26 cellular contexts compared by ENCODE assay signal in the genomic region with DNA sequence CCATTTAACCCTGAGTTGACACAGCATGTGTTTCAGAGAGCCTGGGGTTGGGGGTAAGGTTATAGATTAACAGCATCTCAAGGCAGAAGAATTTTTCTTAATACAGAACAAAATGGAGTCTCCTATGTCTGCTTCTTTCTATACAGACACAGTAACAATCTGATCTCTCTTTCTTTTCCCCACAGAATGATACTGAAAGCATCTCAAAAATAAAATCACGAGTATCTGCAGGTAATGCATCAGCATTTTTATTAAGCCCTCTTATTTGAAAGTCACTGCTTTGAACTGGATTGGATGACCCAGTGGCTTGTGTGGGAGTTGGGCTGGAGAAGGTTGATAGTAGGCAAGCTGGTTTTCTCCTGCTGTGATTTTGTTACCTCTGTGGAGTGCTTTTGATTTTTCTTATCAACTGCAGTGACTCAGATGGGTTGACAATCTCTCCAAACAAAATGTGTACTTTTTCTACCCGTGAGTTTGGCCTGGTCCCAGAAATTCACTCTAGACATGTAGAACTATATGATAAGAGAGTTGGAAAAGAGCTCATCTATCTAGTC.
"Had no signal": no experiment of that assay in that cellular context is flagged by ENCODE, and none has a peak within 500 bp of the region (broad histone marks: within the 10 kb centered on the region; RNA-seq: fewer than 3 reads in every experiment).

No MANE protein-coding gene starts in this region.

- ATAC-seq: activated CD4-positive, alpha-beta T cell treated with anti-CD3 and anti-CD28 coated beads for 36 hours; activated CD4-positive, CD25-positive, alpha-beta regulatory T cell treated with anti-CD3 and anti-CD28 coated beads, Interleukin-2, amount 50 U/mL, for 24 hours; activated CD8-positive, alpha-beta T cell treated with anti-CD3 and anti-CD28 coated beads, Interleukin-2, amount 10 ng/mL, durations not matched to agents 7 days and 5 days; Panc1 had no signal

- H3K27ac ChIP-seq: adrenal gland, colonic mucosa, SJSA1 had no signal

- H3K4me1 ChIP-seq: adrenal gland, colonic mucosa, SJSA1 had no signal

- H3K36me3 ChIP-seq: adrenal gland, colonic mucosa, SJSA1 had no signal

- H3K9me3 ChIP-seq: adrenal gland, colonic mucosa, SJSA1, SK-N-SH had no signal

- DNase-seq: activated CD4-positive, alpha-beta T cell treated with anti-CD3 and anti-CD28 coated beads for 36 hours; activated CD4-positive, alpha-beta T cell treated with anti-CD3 and anti-CD28 coated beads, Interleukin-2, amount 10 ng/mL, durations not matched to agents 7 days and 5 days; activated CD4-positive, alpha-beta T cell treated with anti-CD3 and anti-CD28 coated beads, Interleukin-2, amount 50 U/mL, for 48 hours; activated CD8-positive, alpha-beta T cell treated with anti-CD3 and anti-CD28 coated beads, Interleukin-2, amount 10 ng/mL, durations not matched to agents 7 days and 5 days; activated gamma-delta T cell; activated naive CD4-positive, alpha-beta T cell treated with Interleukin-2 at 50 U/mL for 16 hours; activated T-cell treated with anti-CD3 and anti-CD28 coated beads, Interleukin-2, amount 50 U/mL, for 24 hours; adrenal gland; anterior cingulate cortex; colonic mucosa; Karpas-422; NCI-H1048; NCI-H1105 treated with DMSO at 0.1 percent for 48 hours; NCI-H1436; NCI-H1694; NCI-H1930; NCI-H2081 treated with DMSO at 0.1 percent for 48 hours; NCI-H446; NCI-H510A treated with DMSO at 0.1 percent for 48 hours; NCI-H526 treated with DMSO at 0.1 percent for 48 hours; NCI-H774; SHP77 treated with DMSO at 0.1 percent for 48 hours; SK-N-SH had no signal

- H3K4me3 ChIP-seq: adrenal gland, colonic mucosa, SJSA1 had no signal
